1 cellular context compared by ENCODE assay signal in the genomic region with DNA sequence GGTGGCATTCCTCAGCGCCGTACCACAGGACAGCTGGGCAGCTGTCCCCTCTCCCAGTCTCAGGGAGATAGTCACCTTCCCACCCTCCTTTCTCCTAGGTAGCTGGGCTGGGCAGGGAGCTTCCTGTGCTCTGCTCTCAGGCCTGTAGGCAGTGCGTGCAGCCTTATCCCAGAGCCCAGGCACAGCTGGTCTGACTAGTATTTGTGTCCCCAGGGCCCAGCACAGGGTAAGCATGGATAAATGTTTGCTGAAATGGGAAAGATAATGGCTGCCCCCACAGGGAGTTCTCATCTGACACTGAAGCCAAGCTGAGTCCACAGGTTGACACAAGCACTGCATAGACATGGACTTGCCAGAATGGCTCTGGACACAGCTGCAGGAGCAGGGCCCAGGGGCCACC.
TF ChIP-seq lines count a peak whose summit lies in the region.

No MANE protein-coding gene starts in this region.

TF ChIP-seq in HepG2, 621 proteins besides CTCF, POLR2A, EP300 and RAD21:
- TF ChIP-seq KAT8 (CRISPR knock-in tag; IDR thresholded peaks at IDR 0.05) = no peak
- TF ChIP-seq ZSCAN22 (CRISPR knock-in tag; IDR thresholded peaks at IDR 0.05) = no peak
- TF ChIP-seq, protein P1, sequence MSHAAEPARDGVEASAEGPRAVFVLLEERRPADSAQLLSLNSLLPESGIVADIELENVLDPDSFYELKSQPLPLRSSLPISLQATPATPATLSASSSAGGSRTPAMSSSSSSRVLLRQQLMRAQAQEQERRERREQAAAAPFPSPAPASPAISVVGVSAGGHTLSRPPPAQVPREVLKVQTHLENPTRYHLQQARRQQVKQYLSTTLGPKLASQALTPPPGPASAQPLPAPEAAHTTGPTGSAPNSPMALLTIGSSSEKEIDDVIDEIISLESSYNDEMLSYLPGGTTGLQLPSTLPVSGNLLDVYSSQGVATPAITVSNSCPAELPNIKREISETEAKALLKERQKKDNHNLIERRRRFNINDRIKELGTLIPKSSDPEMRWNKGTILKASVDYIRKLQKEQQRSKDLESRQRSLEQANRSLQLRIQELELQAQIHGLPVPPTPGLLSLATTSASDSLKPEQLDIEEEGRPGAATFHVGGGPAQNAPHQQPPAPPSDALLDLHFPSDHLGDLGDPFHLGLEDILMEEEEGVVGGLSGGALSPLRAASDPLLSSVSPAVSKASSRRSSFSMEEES (CRISPR knock-in tag; IDR thresholded peaks at IDR 0.05) = no peak
- no peak for TF ChIP-seq ZNF260 (CRISPR knock-in tag; IDR thresholded peaks at IDR 0.05; ENCODE audit: borderline replicate concordance, low read depth)
- TF ChIP-seq ZNF766 (CRISPR knock-in tag; IDR thresholded peaks at IDR 0.05; ENCODE audit: borderline replicate concordance) = no peak
- TF ChIP-seq, protein P2, sequence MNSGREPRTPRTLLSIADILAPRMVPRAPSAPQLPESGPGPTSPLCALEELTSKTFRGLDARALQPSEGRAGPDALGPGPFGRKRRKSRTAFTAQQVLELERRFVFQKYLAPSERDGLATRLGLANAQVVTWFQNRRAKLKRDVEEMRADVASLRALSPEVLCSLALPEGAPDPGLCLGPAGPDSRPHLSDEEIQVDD (CRISPR knock-in tag; IDR thresholded peaks at IDR 0.05; ENCODE audit: borderline replicate concordance) = no peak
- no peak for TF ChIP-seq ZNF550 (CRISPR knock-in tag; IDR thresholded peaks at IDR 0.05; ENCODE audit: borderline replicate concordance)
